ENCODE assay signal across 8 cellular contexts in the genomic region with DNA sequence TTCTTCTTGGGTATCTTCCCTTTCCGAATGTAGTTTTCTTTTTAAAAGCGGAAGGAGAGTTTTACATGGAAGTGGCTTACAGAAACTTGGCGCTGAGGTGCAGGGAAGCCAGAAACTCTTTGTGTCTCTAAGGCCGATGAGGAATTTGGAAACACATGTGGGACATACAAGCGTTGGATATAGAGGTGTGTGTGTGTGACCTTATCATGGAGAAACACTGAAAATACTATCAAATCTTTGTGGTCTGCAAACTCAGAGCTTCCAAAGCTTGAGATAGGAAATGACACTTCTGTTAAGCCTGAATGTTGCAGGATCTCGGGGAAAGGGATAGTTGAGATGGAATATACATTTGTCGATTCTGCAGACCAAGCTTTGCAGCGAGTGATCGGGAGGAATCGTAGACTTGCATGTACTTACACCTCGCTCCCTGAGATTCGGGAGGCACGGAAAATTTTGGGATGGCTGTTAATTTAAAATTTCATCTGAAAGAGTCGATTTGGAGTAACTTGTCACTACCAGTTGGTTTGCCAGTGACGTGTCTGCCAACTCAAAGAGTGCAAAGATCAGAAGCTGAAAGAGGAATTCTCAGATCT. TPM values are rescaled to one million over a fixed set of nuclear protein-coding genes. Genes with fewer than 3 reads are reported as not detected.
DNase-seq lines count a peak whose midpoint lies in the region; ATAC-seq and TF ChIP-seq lines count a peak whose summit lies in the region.

No MANE protein-coding gene starts in this region.

- no peaks in the 10 kb centered on the region for H3K27me3 Mint-ChIP-seq in T-cell

- H3K9me2 ChIP-seq in neural cell (ENCODE audit: insufficient read depth, low read length): no peaks in the 10 kb centered on the region

- TF ChIP-seq CTCF in DND-41 (IDR thresholded peaks at IDR 0.05; ENCODE audit: borderline replicate concordance, extremely low read depth, low read length, poor library complexity, severe bottlenecking): no peak
- no peak for TF ChIP-seq CTCF in neural cell (IDR thresholded peaks at IDR 0.05; ENCODE audit: poor library complexity, severe bottlenecking)

- CTCF ChIA-PET in T-cell (lab: Charles Lee): interaction anchor here in 1 of 2 donors (1.0 to 2.3 kb wide), 3 partner anchors 29 to 234 kb away, joined by 3 to 17 read pairs (median 4); no protein-coding TSS in a partner anchor

- no peak for TF ChIP-seq EP300 in neural cell (conservative IDR thresholded peaks at IDR 0.05; ENCODE audit: poor library complexity, severe bottlenecking)

- no peaks in the 10 kb centered on the region for H3K36me3 Mint-ChIP-seq in T-cell

- H2AFZ ChIP-seq in DND-41 (ENCODE audit: low read depth, low read length) (peak overlapping the region; percentile 83), neural cell (ENCODE audit: low read depth, low read length) (no peak overlapping the region)

- H3K9ac ChIP-seq in DND-41 (ENCODE audit: low read depth, low read length): peak overlapping the region; percentile 93
- peak overlapping the region; percentile 64 for H3K9ac ChIP-seq in neural cell (ENCODE audit: low read length)

- H3K4me3 ChIP-seq in DND-41 (ENCODE audit: low read depth in 1 of 2, low read length in 2 of 2) (peak overlapping the region; percentile 90), esophagus (ENCODE audit: low read depth in 1 of 2, low read length in 2 of 2) (peak overlapping the region; percentile 63 to 99), neural cell (ENCODE audit: low read length) (peak overlapping the region; percentile 84)

- intact Hi-C loops in sciatic nerve (cut with DNase I): loop anchor here (10.0 kb wide), 1 partner anchor 115 kb away; a partner anchor contains a TSS

- H4K20me1 ChIP-seq in DND-41 (ENCODE audit: insufficient read depth, low read length) (peaks cover 15% of the 10 kb centered on the region; the same call in 1 of the 2 replicates), neural cell (ENCODE audit: insufficient read depth) (no peaks in the 10 kb centered on the region)

- H3K27ac ChIP-seq in DND-41 (ENCODE audit: low read length) (peak overlapping the region; percentile 75), esophagus (ENCODE audit: low read depth in 2 of 2, low read length in 1 of 2) (peak overlapping the region; percentile 91 to 98), neural cell (ENCODE audit: low read length) (no peak overlapping the region)

- H3K4me1 Mint-ChIP-seq in T-cell: peaks cover 33 to 37% (median 37%) of the 10 kb centered on the region in 3 donors

- H3K4me1 ChIP-seq in DND-41 (ENCODE audit: insufficient read depth, low read length) (peaks cover 30% of the 10 kb centered on the region), esophagus (ENCODE audit: control insufficient read depth in 2 of 2, insufficient read depth in 2 of 2, low read length in 1 of 2) (peaks cover 0 to 4% of the 10 kb centered on the region in 2 donors)

- H3K9me3 ChIP-seq in DND-41 (ENCODE audit: insufficient read depth, low read length, severe bottlenecking): no peaks in the 10 kb centered on the region
- no peaks in the 10 kb centered on the region for H3K9me3 ChIP-seq in esophagus (ENCODE audit: control insufficient read depth in 2 of 2, insufficient read depth in 1 of 2, low read depth in 1 of 2, low read length in 1 of 2)
- no peaks in the 10 kb centered on the region for H3K9me3 ChIP-seq in neural cell (ENCODE audit: low read length)

- H3K36me3 ChIP-seq in DND-41 (ENCODE audit: insufficient read depth, low read length) (no peaks in the 10 kb centered on the region; the same call in 1 of the 2 replicates), esophagus (ENCODE audit: control insufficient read depth in 2 of 2, insufficient read depth in 2 of 2, low read length in 1 of 2) (no peaks in the 10 kb centered on the region), neural cell (ENCODE audit: insufficient read depth, low read length) (no peaks in the 10 kb centered on the region)

- H3K4me3 Mint-ChIP-seq in T-cell: peak overlapping the region; percentile 90 to 93 (median 91)

- peak overlapping the region; percentile 78 for H3K4me2 ChIP-seq in DND-41 (ENCODE audit: insufficient read depth, low read length)
- peak overlapping the region; percentile 78 for H3K4me2 ChIP-seq in neural cell (ENCODE audit: low read length)

- no peak for TF ChIP-seq RAD21 in neural cell (conservative IDR thresholded peaks at IDR 0.05)

- DNase-seq in DND-41: peak; percentile 29
- peak; percentile 46 for DNase-seq in HT1080 (ENCODE audit: low read depth)
- DNase-seq in T-cell: peak in 1 of 34 experiments; percentile 11
- DNase-seq in sciatic nerve (ENCODE audit: low spot score): no peak
- DNase-seq in UCSD-AML1 (lab: John Stamatoyannopoulos, UW; ENCODE audit: unreplicated experiment): no peak

- POLR2A ChIA-PET in T-cell (lab: Charles Lee): interaction anchor here (0.6 to 1.7 kb wide), 6 partner anchors 11 to 363 kb away, joined by 3 to 8 read pairs (median 6); no protein-coding TSS in a partner anchor

- H3K27ac Mint-ChIP-seq in T-cell: peak overlapping the region; percentile 76 to 91

- 1% methylated on average over 15 of the region's 15 CpGs for WGBS in esophagus, 2 donors

- no peaks in the 10 kb centered on the region for H3K9me3 Mint-ChIP-seq in T-cell

- H3K27me3 ChIP-seq in DND-41 (ENCODE audit: insufficient read depth, low read length, poor library complexity) (no peaks in the 10 kb centered on the region), esophagus (ENCODE audit: control insufficient read depth in 1 of 2, insufficient read depth in 2 of 2, low read length in 2 of 2) (no peaks in the 10 kb centered on the region), neural cell (ENCODE audit: insufficient read depth, low read depth, low read length) (no peaks in the 10 kb centered on the region)

- H3K79me2 ChIP-seq in DND-41 (ENCODE audit: insufficient read depth, low read length) (peaks cover 54% of the 10 kb centered on the region), neural cell (replicated peaks; ENCODE audit: insufficient read depth, low read length) (peaks cover 33% of the 10 kb centered on the region)

- H3F3A ChIP-seq in neural cell (ENCODE audit: insufficient read depth, low read length, poor library complexity, severe bottlenecking): peaks cover 6% of the 10 kb centered on the region

- peak; percentile 20 for ATAC-seq in DND-41 (ENCODE audit: insufficient read depth, low read depth)
- no peak for ATAC-seq in T-cell (replicated peaks in 1 of 4)
- no peak for ATAC-seq in sciatic nerve
- no peak for ATAC-seq in GM18511 (IDR thresholded peaks at IDR 0.05; ENCODE audit: unreplicated experiment)

TF ChIP-seq in neural cell, 6 proteins besides CTCF, POLR2A, EP300 and RAD21:
- TF ChIP-seq POLR2AphosphoS5 (IDR thresholded peaks at IDR 0.05): no peak
- TF ChIP-seq TAF1 (IDR thresholded peaks at IDR 0.05; ENCODE audit: low read depth): no peak
- TF ChIP-seq MXI1 (conservative IDR thresholded peaks at IDR 0.05; ENCODE audit: poor library complexity, severe bottlenecking): no peak
- no peak for TF ChIP-seq EZH2 (IDR thresholded peaks at IDR 0.05; ENCODE audit: borderline replicate concordance, insufficient read depth, low read length, poor library complexity, severe bottlenecking)
- no peak for TF ChIP-seq SMC3 (conservative IDR thresholded peaks at IDR 0.05; ENCODE audit: poor library complexity)

RNA-seq across cellular contexts. Expression of a gene that starts 1.0 kb away (rescaled TPM):
- 24.7 and 27.7 TPM in 2 replicates for total RNA-seq in HT1080 (2014; rRNA removed; shearing (Covaris generic))
- 19.3 and 23.5 TPM in 2 replicates for polyA plus RNA-seq in HT1080 (2015; cell fraction: cytosol; rRNA removed)
- polyA plus RNA-seq in HT1080 (2015; cell fraction: nucleus; rRNA removed): 56.4 and 58.7 TPM in 2 replicates
- 10 to 100 TPM; 17.7 to 22.1 (median 19.2) TPM for total RNA-seq in T-cell
- 10 to 100 TPM; 16.8 to 25.4 TPM for polyA plus RNA-seq in esophagus
- polyA plus RNA-seq in neural cell: 39.6 and 49.8 TPM in 2 replicates
- polyA minus RNA-seq in neural cell: 55.8 and 59.4 TPM in 2 replicates
- total RNA-seq in sciatic nerve: 95.7 TPM

Comparison
In these comparisons a context has a peak if more than half of its experiments do, and no peak if none do; other contexts are left out.
1. DNase-seq: peak in DND-41 (single experiment) and HT1080 (single experiment); none in sciatic nerve (single experiment) and UCSD-AML1 (single experiment).
2. Peak in every context shown above with its lines, with median percentiles within 50 percentile points of each other: H3K4me3 ChIP-seq.